10 cellular contexts compared by ENCODE assay signal in genomic region chr9:134928796-134929559, GRCh38. TPM values are rescaled to one million over a fixed set of nuclear protein-coding genes. Genes with fewer than 3 reads are reported as not detected.
DNase-seq lines count a peak whose midpoint lies in the region; ATAC-seq and TF ChIP-seq lines count a peak whose summit lies in the region.
"Had no signal": no experiment of that assay in that cellular context is flagged by ENCODE, and none has a peak within 500 bp of the region (broad histone marks: within the 10 kb centered on the region; RNA-seq: fewer than 3 reads in every experiment).

No MANE protein-coding gene starts in this region.

- 28 to 42% (median 38%) methylated on average over 15 to 16 of the region's 16 CpGs for WGBS in spleen, 5 donors

- no peaks in the 10 kb centered on the region for H3K9me3 Mint-ChIP-seq in HFFc6

- no peaks in the 10 kb centered on the region for H3K9me3 ChIP-seq in spleen

- no peak overlapping the region for H3K4me3 Mint-ChIP-seq in HFFc6

- intact Hi-C loops in left cardiac atrium (cut with DNase I) = no loop called here
- intact Hi-C loops in spleen (cut with DNase I; ENCODE audit: low total_unique reads) = no loop called here

- ATAC-seq in GM21576 (IDR thresholded peaks at IDR 0.05; ENCODE audit: unreplicated experiment) (peak; percentile 21), left cardiac atrium (peak; percentile 71 to 94)

- H3K27ac ChIP-seq in spleen = peak overlapping the region in 7 of 8 donors; percentile 39 to 87 (median 55)

- no peaks in the 10 kb centered on the region for H3K4me1 Mint-ChIP-seq in HFFc6 (ENCODE audit: low read depth)

- DNase-seq in SKM-1 (lab: John Stamatoyannopoulos, UW; ENCODE audit: unreplicated experiment) (peak; percentile 98), left cardiac atrium (peak; percentile 61), spleen (peak; percentile 88), HFFc6 (no peak), RKO (ENCODE audit: low spot score) (no peak), D341Med (ENCODE audit: low spot score) (no peak)
- DNase-seq: NCI-H1092, NCI-H748 treated with DMSO at 0.1 percent for 48 hours, T-helper 2 cell had no signal

- H3K4me3 ChIP-seq in spleen = peak overlapping the region in 1 of 8 donors; percentile 30

- no peaks in the 10 kb centered on the region for H3K36me3 ChIP-seq in spleen

- H3K4me1 ChIP-seq in spleen = peaks cover 0 to 87% (median 47%) of the 10 kb centered on the region in 6 donors

- H3K36me3 Mint-ChIP-seq in HFFc6 (ENCODE audit: low read depth) = no peaks in the 10 kb centered on the region

- TF ChIP-seq CTCF in spleen (IDR thresholded peaks at IDR 0.05 in 8 of 11, conservative IDR thresholded peaks at IDR 0.05 in 3 of 11) (peak in 3 of 11 experiments; percentile 18 to 52 (median 36)), HFFc6 (IDR thresholded peaks at IDR 0.05) (no peak)

- peaks cover 45% of the 10 kb centered on the region for H3K27me3 Mint-ChIP-seq in HFFc6 (ENCODE audit: insufficient read depth)

- H3K27me3 ChIP-seq in spleen (replicated peaks in 1 of 7) = peaks cover 0 to 55% (median 0%) of the 10 kb centered on the region in 7 donors

- no peak for TF ChIP-seq POLR2A in spleen (IDR thresholded peaks at IDR 0.05)

- no peak overlapping the region for H3K27ac Mint-ChIP-seq in HFFc6

RNA-seq across cellular contexts. Expression of gene FCN1, which starts 11.3 kb away (rescaled TPM):
- 10 to 100 TPM in 1 of 2 donors, 1 to 10 TPM in 1; 5.7 to 12.0 TPM for total RNA-seq in left cardiac atrium
- total RNA-seq in spleen = 100 to 1,000 TPM in 3 of 7 donors, 10 to 100 TPM in 4; 33.1 to 209 (median 77.5) TPM
- polyA plus RNA-seq in spleen = 10 to 100 TPM in 2 of 3 donors, 1 to 10 TPM in 1; 5.2 to 30.0 (median 21.9) TPM
- total RNA-seq in HFFc6 (2021; fragmentation: NEBNext Ultra II Directional; extraction: Animal tissue kit (Norgen Biotek cat#: 25700)) = not detected

RNA-seq across cellular contexts. Expression of gene FCN2, which starts 48.4 kb away (rescaled TPM):
- total RNA-seq in left cardiac atrium (1 to 10 TPM in 1 of 2 donors, not detected in 1; 2.0 TPM), spleen (1 to 10 TPM in 4 of 7 donors, under 1 TPM in 2, not detected in 1; 0.65 to 7.6 (median 1.9) TPM)
- polyA plus RNA-seq in spleen = 1 to 10 TPM in 2 of 3 donors, under 1 TPM in 1; 0.38 to 3.7 (median 1.0) TPM
- not detected for total RNA-seq in HFFc6 (2021; fragmentation: NEBNext Ultra II Directional; extraction: Animal tissue kit (Norgen Biotek cat#: 25700))

Comparison
In these comparisons a context has a peak if more than half of its experiments do, and no peak if none do; other contexts are left out.
1. DNase-seq: peak in SKM-1 (single experiment), left cardiac atrium (single experiment) and spleen (single experiment); none in HFFc6 (single experiment), RKO (single experiment) and D341Med (single experiment).
2. RNA of gene FCN1, which starts 11.3 kb away (total RNA-seq): 33.1 to 209 TPM in spleen and 5.7 to 12.0 TPM in left cardiac atrium; not detected in HFFc6; every median in the first group is over 4 times any median in the second.